ENCODE assay signal across 1 cellular context in the genomic region with DNA sequence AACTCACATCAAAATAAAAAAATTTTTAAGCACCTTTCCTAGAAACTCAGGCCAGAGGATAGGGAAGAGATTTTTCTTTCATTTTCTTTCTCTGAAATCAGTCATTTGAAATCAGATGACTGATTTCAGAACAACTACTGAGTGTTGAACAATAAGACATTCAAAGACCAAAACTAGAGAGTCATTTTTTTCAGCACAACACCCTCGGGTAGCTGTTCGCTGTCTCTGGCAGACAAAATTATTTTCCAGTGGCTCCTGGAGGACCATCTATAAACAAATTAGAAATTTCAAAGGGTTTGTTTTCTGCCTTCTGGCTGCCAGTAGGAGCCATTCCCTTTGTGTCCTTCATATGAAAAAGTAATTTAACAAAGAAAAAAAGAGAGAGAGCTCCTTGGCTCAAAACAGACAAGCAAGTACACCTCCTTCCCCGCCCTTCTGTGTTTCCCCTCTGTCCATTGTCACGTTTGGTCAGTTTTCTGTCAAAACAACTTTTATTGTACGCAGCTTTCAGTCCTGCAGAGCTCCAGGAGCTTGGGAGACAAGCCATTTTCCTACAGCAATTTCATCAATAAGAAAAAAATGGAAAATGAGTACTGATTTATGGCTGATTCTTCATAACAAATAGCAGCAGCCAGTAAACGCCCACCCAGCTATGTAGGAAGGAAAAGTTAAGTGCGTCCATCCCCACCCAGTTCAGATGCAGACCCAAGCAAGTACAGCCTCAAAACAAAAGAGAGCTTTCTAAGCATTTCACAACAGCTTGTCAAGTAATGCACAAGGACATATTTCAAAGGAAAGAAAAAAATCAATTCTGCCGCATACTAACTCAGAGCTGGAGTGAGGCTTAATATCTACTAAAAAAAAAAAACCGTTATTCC.
TF ChIP-seq lines count a peak whose summit lies in the region.

No MANE protein-coding gene starts in this region.

TF ChIP-seq in GM23338, 12 proteins besides CTCF, POLR2A, EP300 and RAD21 (continued from another document):
- TF ChIP-seq ETS1 (IDR thresholded peaks at IDR 0.05) (no peak), ZNF114 (CRISPR knock-in tag; IDR thresholded peaks at IDR 0.05) (no peak), POLR2AphosphoS5 (IDR thresholded peaks at IDR 0.05; ENCODE audit: low read depth) (no peak), EZH2phosphoT487 (IDR thresholded peaks at IDR 0.05; ENCODE audit: unreplicated experiment) (no peak), NANOG (IDR thresholded peaks at IDR 0.05; ENCODE audit: borderline replicate concordance) (no peak)
